In the genomic region with DNA sequence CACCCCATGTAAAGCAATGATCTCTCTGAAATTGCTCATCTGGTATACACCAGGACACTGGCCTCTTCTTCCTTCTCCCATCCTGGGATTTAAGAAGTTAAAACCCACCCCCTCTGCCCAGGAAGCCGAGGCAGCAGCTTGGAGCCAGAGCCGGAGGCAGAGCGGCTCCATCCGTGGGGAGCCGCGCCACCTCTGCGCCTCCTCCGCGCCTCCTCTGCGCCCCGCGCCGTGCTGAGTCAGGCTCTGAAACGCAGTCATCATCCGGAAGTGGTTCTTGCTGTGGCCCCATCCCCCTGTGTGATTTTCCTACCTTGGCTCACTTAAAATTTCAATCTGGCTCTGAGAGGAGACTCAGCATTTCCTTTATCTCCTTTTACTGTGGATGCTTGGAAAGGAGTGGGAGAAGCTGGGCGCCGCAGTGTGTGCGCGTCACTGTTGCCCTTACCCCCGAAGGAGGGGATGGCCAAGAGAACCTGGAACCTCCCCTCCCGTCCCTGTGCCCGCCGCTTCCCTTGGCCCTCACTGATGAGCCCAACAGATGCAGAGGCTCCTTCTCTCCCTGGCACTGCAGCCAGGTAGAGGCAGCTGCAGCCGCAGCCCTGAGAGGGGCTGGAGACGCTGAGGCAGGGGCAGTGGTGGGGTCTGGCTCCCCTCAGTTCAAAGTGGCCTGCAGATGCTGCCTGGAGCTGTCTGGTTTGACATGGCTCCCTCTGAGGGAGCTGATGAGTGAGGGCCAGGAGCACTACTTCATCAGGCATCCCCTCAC, we compare ENCODE assay signal across 14 cellular contexts. TPM values are rescaled to one million over a fixed set of nuclear protein-coding genes. Genes with fewer than 3 reads are reported as not detected.
DNase-seq lines count a peak whose midpoint lies in the region; ATAC-seq, FAIRE-seq and TF ChIP-seq lines count a peak whose summit lies in the region.
"Had no signal": no experiment of that assay in that cellular context is flagged by ENCODE, and none has a peak within 500 bp of the region (broad histone marks: within the 10 kb centered on the region; RNA-seq: fewer than 3 reads in every experiment).

No MANE protein-coding gene starts in this region.

- H3K36me3 Mint-ChIP-seq in CD4-positive, alpha-beta T cell (ENCODE audit: low read depth): peaks cover 5% of the 10 kb centered on the region
- no peaks in the 10 kb centered on the region for H3K36me3 Mint-ChIP-seq in chondrocyte (ENCODE audit: low read depth)

- H3K9me3 ChIP-seq in CD4-positive, alpha-beta T cell (ENCODE audit: control insufficient read depth, low read length): no peaks in the 10 kb centered on the region
- no peaks in the 10 kb centered on the region for H3K9me3 ChIP-seq in mucosa of descending colon
- H3K9me3 ChIP-seq: pancreas had no signal

- no peaks in the 10 kb centered on the region for H3K36me3 ChIP-seq in mucosa of descending colon (ENCODE audit: low read depth)
- H3K36me3 ChIP-seq: pancreas had no signal

- H3K27me3 Mint-ChIP-seq in CD4-positive, alpha-beta T cell: no peaks in the 10 kb centered on the region
- peaks cover 16% of the 10 kb centered on the region for H3K27me3 Mint-ChIP-seq in chondrocyte (ENCODE audit: low read depth)
- H3K27me3 Mint-ChIP-seq: dendritic cell treated with granulocyte-macrophage colony-stimulating factor and Interleukin-4, amounts not matched to agents 40 ng/mL and 50 ng/mL, for 4 days had no signal

- no peak overlapping the region for H3K4me3 ChIP-seq in mucosa of descending colon
- H3K4me3 ChIP-seq: pancreas had no signal

- intact Hi-C loops in CD4-positive, alpha-beta T cell (cut with DNase I, micrococcal nuclease): no loop called here
- intact Hi-C loops in mucosa of descending colon (cut with DNase I, micrococcal nuclease): no loop called here

- DNase-seq in CD4-positive, alpha-beta T cell: peak in 1 of 10 experiments; percentile 16
- peak; percentile 60 for DNase-seq in NCI-H2227 (lab: John Stamatoyannopoulos, UW; ENCODE audit: unreplicated experiment)
- peak; percentile 66 for DNase-seq in chondrocyte (ENCODE audit: low spot score)
- peak in 1 of 3 donors; percentile 41 for DNase-seq in mucosa of descending colon
- DNase-seq in SKM-1 (lab: John Stamatoyannopoulos, UW; ENCODE audit: unreplicated experiment): no peak
- DNase-seq in GM12892 (ENCODE audit: insufficient read length): no peak
- DNase-seq: activated naive CD4-positive, alpha-beta T cell treated with Interleukin-2 at 50 U/mL for 16 hours; NCI-H526 had no signal

- no peaks in the 10 kb centered on the region for H3K9me3 Mint-ChIP-seq in CD4-positive, alpha-beta T cell
- no peaks in the 10 kb centered on the region for H3K9me3 Mint-ChIP-seq in chondrocyte (ENCODE audit: low read depth)
- H3K9me3 Mint-ChIP-seq: dendritic cell treated with granulocyte-macrophage colony-stimulating factor and Interleukin-4, amounts not matched to agents 40 ng/mL and 50 ng/mL, for 4 days had no signal

- H3K4me3 Mint-ChIP-seq in CD4-positive, alpha-beta T cell: no peak overlapping the region
- no peak overlapping the region for H3K4me3 Mint-ChIP-seq in chondrocyte (ENCODE audit: unreplicated experiment)
- H3K4me3 Mint-ChIP-seq: dendritic cell treated with granulocyte-macrophage colony-stimulating factor and Interleukin-4, amounts not matched to agents 40 ng/mL and 50 ng/mL, for 4 days had no signal

- no peak for TF ChIP-seq POLR2A in GM12892 (IDR thresholded peaks at IDR 0.05; ENCODE audit: low read depth, low read length)

- H3K4me1 Mint-ChIP-seq in CD4-positive, alpha-beta T cell (ENCODE audit: low read depth): peaks cover 6% of the 10 kb centered on the region
- no peaks in the 10 kb centered on the region for H3K4me1 Mint-ChIP-seq in chondrocyte (ENCODE audit: low read depth)

- H3K27ac Mint-ChIP-seq in CD4-positive, alpha-beta T cell: no peak overlapping the region
- H3K27ac Mint-ChIP-seq in chondrocyte (ENCODE audit: unreplicated experiment): no peak overlapping the region
- H3K27ac Mint-ChIP-seq: dendritic cell treated with granulocyte-macrophage colony-stimulating factor and Interleukin-4, amounts not matched to agents 40 ng/mL and 50 ng/mL, for 4 days had no signal

- no peaks in the 10 kb centered on the region for H3K27me3 ChIP-seq in CD4-positive, alpha-beta T cell (ENCODE audit: control insufficient read depth, insufficient read depth, low read length)
- H3K27me3 ChIP-seq: pancreas had no signal

- ATAC-seq in CD4-positive, alpha-beta T cell (ENCODE audit: poor library complexity): peak; percentile 68
- peak; percentile 40 for ATAC-seq in mucosa of descending colon
- ATAC-seq in HG02870 (IDR thresholded peaks at IDR 0.05; ENCODE audit: unreplicated experiment): no peak
- no peak for ATAC-seq in HG03280 (IDR thresholded peaks at IDR 0.05; ENCODE audit: unreplicated experiment)
- ATAC-seq: pancreas had no signal

- no peak overlapping the region for H3K27ac ChIP-seq in CD4-positive, alpha-beta T cell (ENCODE audit: low read depth, low read length)
- H3K27ac ChIP-seq: C4-2B, pancreas, VCaP had no signal

- no peaks in the 10 kb centered on the region for H3K4me1 ChIP-seq in mucosa of descending colon (ENCODE audit: low read depth)
- H3K4me1 ChIP-seq: pancreas had no signal

- POLR2A ChIA-PET in CD4-positive, alpha-beta T cell (lab: Charles Lee): interaction anchor here (0.9 kb wide), 1 partner anchor 14 kb away, joined by 3 read pairs; no protein-coding TSS in a partner anchor

- no peak for TF ChIP-seq CTCF in CD4-positive, alpha-beta T cell (IDR thresholded peaks at IDR 0.05)
- TF ChIP-seq CTCF in chondrocyte (IDR thresholded peaks at IDR 0.05): no peak
- no peak for TF ChIP-seq CTCF in mucosa of descending colon (IDR thresholded peaks at IDR 0.05)

- CTCF ChIA-PET in CD4-positive, alpha-beta T cell (lab: Charles Lee): no interaction called here

- FAIRE-seq in GM12892 (lab: Jason Lieb, UNC): no peak
- FAIRE-seq: pancreas had no signal

RNA-seq across cellular contexts. Expression of a gene that starts 15.3 kb away (rescaled TPM):
- total RNA-seq in CD4-positive, alpha-beta T cell: 1 to 10 TPM; 6.2 to 7.7 TPM
- total RNA-seq in chondrocyte (7.6 to 11.9 TPM (median 8.7 TPM) in 3 replicates), mucosa of descending colon (10 to 100 TPM in 2 of 3 donors, 1 to 10 TPM in 1; 7.5 to 12.2 (median 10.3) TPM)
- polyA plus RNA-seq in GM12892 (2012; ENCODE audit: missing spikeins): 4.7 TPM

RNA-seq across cellular contexts. Expression of a gene that starts 38.2 kb away (rescaled TPM):
- 100 to 1,000 TPM; 147 to 155 TPM for total RNA-seq in CD4-positive, alpha-beta T cell
- 4.2 to 7.3 TPM (median 5.2 TPM) in 3 replicates for total RNA-seq in chondrocyte
- 10 to 100 TPM in 2 of 3 donors, 1 to 10 TPM in 1; 6.9 to 15.7 (median 11.8) TPM for total RNA-seq in mucosa of descending colon
- 50.2 TPM for polyA plus RNA-seq in GM12892 (2012; ENCODE audit: missing spikeins)

Comparison
In these comparisons a context has a peak if more than half of its experiments do, and no peak if none do; other contexts are left out.
1. ATAC-seq: peak in CD4-positive, alpha-beta T cell (single experiment) and mucosa of descending colon (single experiment); none in HG02870 (single experiment) and HG03280 (single experiment).
2. DNase-seq: peak in NCI-H2227 (single experiment) and chondrocyte (single experiment); none in SKM-1 (single experiment) and GM12892 (single experiment).
3. RNA of a gene that starts 38.2 kb away (total RNA-seq): 147 to 155 TPM in CD4-positive, alpha-beta T cell; 6.9 to 15.7 TPM in mucosa of descending colon and 4.2 to 7.3 TPM in chondrocyte; every median in the first group is over 4 times any median in the second.